In genomic region chr2:6916224-6916623, GRCh38 we compare ENCODE assay signal across 16 cellular contexts. TPM values are rescaled to one million over a fixed set of nuclear protein-coding genes. Genes with fewer than 3 reads are reported as not detected.
DNase-seq lines count a peak whose midpoint lies in the region; ATAC-seq, FAIRE-seq and TF ChIP-seq lines count a peak whose summit lies in the region.
"Had no signal": no experiment of that assay in that cellular context is flagged by ENCODE, and none has a peak within 500 bp of the region (broad histone marks: within the 10 kb centered on the region; RNA-seq: fewer than 3 reads in every experiment).

No MANE protein-coding gene starts in this region.

- no peak overlapping the region for H2AFZ ChIP-seq in H1 (ENCODE audit: low read length)

- H3K14ac ChIP-seq in H1 (ENCODE audit: insufficient read length), result no peak overlapping the region

- TF ChIP-seq EP300 in H1 (IDR thresholded peaks at IDR 0.05; ENCODE audit: borderline replicate concordance in 1 of 2, low read depth in 2 of 2, low read length in 2 of 2), result no peak

- H2AK5ac ChIP-seq in H1 (ENCODE audit: low read depth, low read length), result no peak overlapping the region

- intact Hi-C loops in activated CD8-positive, alpha-beta T cell treated with anti-CD3 and anti-CD28 coated beads for 36 hours (cut with micrococcal nuclease), result no loop called here
- intact Hi-C loops in vagina (cut with DNase I), result loop anchor here (10.0 kb wide), 1 partner anchor 129 kb away; no protein-coding TSS in a partner anchor

- POLR2A ChIA-PET in activated CD8-positive, alpha-beta T cell treated with anti-CD3 and anti-CD28 coated beads for 36 hours (lab: Charles Lee), result interaction anchor here (0.6 to 2.0 kb wide), 10 partner anchors 9 to 86 kb away, joined by 3 to 9 read pairs (median 3); partner anchors contain the start of gene CMPK2
- POLR2A ChIA-PET in H1 (lab: Charles Lee; ENCODE audit: partially characterized antibody), result interaction anchor here (0.6 kb wide), 1 partner anchor 527 kb away, joined by 3 read pairs; no protein-coding TSS in a partner anchor

- ATAC-seq in activated T-cell treated with anti-CD3 and anti-CD28 coated beads, Interleukin-2, amount 50 U/mL, for 4 hours, result no peak
- no peak for ATAC-seq in activated CD8-positive, alpha-beta T cell treated with anti-CD3 and anti-CD28 coated beads for 36 hours
- ATAC-seq in HG03108 (IDR thresholded peaks at IDR 0.05; ENCODE audit: unreplicated experiment), result no peak

- no peak for TF ChIP-seq POLR2A in H1 (IDR thresholded peaks at IDR 0.05; ENCODE audit: control extremely low read depth in 1 of 2, low read depth in 2 of 2, low read length in 2 of 2)
- TF ChIP-seq POLR2A in vagina (IDR thresholded peaks at IDR 0.05), result no peak

- peaks cover 0 to 12% (median under 1%) of the 10 kb centered on the region in 4 experiments; a peak in 2 of 7 replicates for H3K27me3 ChIP-seq in H1 (replicated peaks in 1 of 4; ENCODE audit: control insufficient read depth in 3 of 4, extremely low read depth in 1 of 4, insufficient read depth in 3 of 4, low read length in 3 of 4)
- no peaks in the 10 kb centered on the region for H3K27me3 ChIP-seq in vagina

- H2BK20ac ChIP-seq in H1 (ENCODE audit: low read length), result no peak overlapping the region

- no peak overlapping the region for H3K56ac ChIP-seq in H1 (replicated peaks; ENCODE audit: insufficient read length, low read depth, low read length)

- H3K9me3 Mint-ChIP-seq in activated T-cell treated with anti-CD3 and anti-CD28 coated beads, Interleukin-2, amount 50 U/mL, for 4 hours, result no peaks in the 10 kb centered on the region
- H3K9me3 Mint-ChIP-seq in activated CD8-positive, alpha-beta T cell treated with anti-CD3 and anti-CD28 coated beads for 36 hours, result peaks cover 6% of the 10 kb centered on the region
- no peaks in the 10 kb centered on the region for H3K9me3 Mint-ChIP-seq in progenitor cell of endocrine pancreas (ENCODE audit: low read depth)

- peaks cover 0 to 5% of the 10 kb centered on the region in 2 experiments; a peak in 2 of 4 replicates for H3K79me2 ChIP-seq in H1 (ENCODE audit: control insufficient read depth in 1 of 2, insufficient read depth in 2 of 2, low read length in 2 of 2)

- H3K27ac Mint-ChIP-seq in activated CD8-positive, alpha-beta T cell treated with anti-CD3 and anti-CD28 coated beads for 36 hours, result no peak overlapping the region
- H3K27ac Mint-ChIP-seq in progenitor cell of endocrine pancreas, result no peak overlapping the region

- TF ChIP-seq RAD21 in H1 (IDR thresholded peaks at IDR 0.05 in 1 of 2, conservative IDR thresholded peaks at IDR 0.05 in 1 of 2; ENCODE audit: low read depth in 2 of 2, low read length in 2 of 2), result no peak

- peaks cover 6% of the 10 kb centered on the region for H3K23me2 ChIP-seq in H1 (ENCODE audit: low read depth, low read length)

- H3K23ac ChIP-seq in H1 (ENCODE audit: insufficient read length), result no peak overlapping the region

- H3K4ac ChIP-seq in H1 (replicated peaks; ENCODE audit: insufficient read length, low read depth, low read length), result no peak overlapping the region

- peak overlapping the region; percentile 70 for H3K4me3 Mint-ChIP-seq in activated T-cell treated with anti-CD3 and anti-CD28 coated beads, Interleukin-2, amount 50 U/mL, for 4 hours
- H3K4me3 Mint-ChIP-seq in activated CD8-positive, alpha-beta T cell treated with anti-CD3 and anti-CD28 coated beads for 36 hours, result peak overlapping the region; percentile 73
- H3K4me3 Mint-ChIP-seq in progenitor cell of endocrine pancreas (ENCODE audit: low read depth), result peak overlapping the region; percentile 73

- CTCF ChIA-PET in activated CD8-positive, alpha-beta T cell treated with anti-CD3 and anti-CD28 coated beads for 36 hours (lab: Charles Lee), result interaction anchor here (0.6 to 7.5 kb wide), 20 partner anchors 10 to 182 kb away, joined by 3 to 80 read pairs (median 6); partner anchors contain the start of genes CMPK2 and RSAD2
- CTCF ChIA-PET in H1 (lab: Charles Lee; ENCODE audit: partially characterized antibody), result interaction anchor here (0.6 to 11.8 kb wide), 28 partner anchors 9 to 436 kb away, joined by 3 to 94 read pairs (median 4); no protein-coding TSS in a partner anchor

- H4K8ac ChIP-seq in H1 (ENCODE audit: extremely low read depth, insufficient read depth, low read length), result no peak overlapping the region

- H3K4me1 Mint-ChIP-seq in activated T-cell treated with anti-CD3 and anti-CD28 coated beads, Interleukin-2, amount 50 U/mL, for 4 hours (ENCODE audit: low read depth), result peaks cover 68% of the 10 kb centered on the region
- H3K4me1 Mint-ChIP-seq in activated CD8-positive, alpha-beta T cell treated with anti-CD3 and anti-CD28 coated beads for 36 hours (ENCODE audit: low read depth), result peaks cover 65% of the 10 kb centered on the region
- peaks cover 15% of the 10 kb centered on the region for H3K4me1 Mint-ChIP-seq in progenitor cell of endocrine pancreas (ENCODE audit: low read depth)

- no peak for TF ChIP-seq CTCF in activated CD8-positive, alpha-beta T cell treated with anti-CD3 and anti-CD28 coated beads for 36 hours (IDR thresholded peaks at IDR 0.05)
- TF ChIP-seq CTCF in H1 (IDR thresholded peaks at IDR 0.05; ENCODE audit: control extremely low read depth in 1 of 3, insufficient read depth in 1 of 3, low read depth in 1 of 3, low read length in 3 of 3) (no peak), progenitor cell of endocrine pancreas (IDR thresholded peaks at IDR 0.05; ENCODE audit: unreplicated experiment) (no peak), vagina (IDR thresholded peaks at IDR 0.05) (no peak)

- no peak overlapping the region; a peak in 1 of 4 replicates for H3K4me2 ChIP-seq in H1 (ENCODE audit: insufficient read depth in 1 of 2, low read depth in 2 of 2, low read length in 2 of 2)

- H3K27ac ChIP-seq in H1 (ENCODE audit: low read depth, low read length), result no peak overlapping the region
- H3K27ac ChIP-seq in vagina, result no peak overlapping the region

- H2BK15ac ChIP-seq in H1 (ENCODE audit: low read length), result no peak overlapping the region

- H2BK5ac ChIP-seq in H1 (ENCODE audit: low read depth, low read length), result no peak overlapping the region

- no peak for FAIRE-seq in H1 (lab: Jason Lieb, UNC)
- FAIRE-seq: G401.6 had no signal

- H3K36me3 Mint-ChIP-seq in activated T-cell treated with anti-CD3 and anti-CD28 coated beads, Interleukin-2, amount 50 U/mL, for 4 hours (ENCODE audit: insufficient read depth), result no peaks in the 10 kb centered on the region
- peaks cover 38% of the 10 kb centered on the region for H3K36me3 Mint-ChIP-seq in activated CD8-positive, alpha-beta T cell treated with anti-CD3 and anti-CD28 coated beads for 36 hours (ENCODE audit: low read depth)
- H3K36me3 Mint-ChIP-seq in progenitor cell of endocrine pancreas (ENCODE audit: insufficient read depth), result peaks cover 3% of the 10 kb centered on the region

- DNase-seq in activated T-cell treated with anti-CD3 and anti-CD28 coated beads, Interleukin-2, amount 50 U/mL, for 4 hours, result no peak
- DNase-seq in activated T-cell treated with anti-CD3 and anti-CD28 coated beads, Interleukin-2, amount 50 U/mL, for 1 hour, result no peak
- no peak for DNase-seq in activated CD8-positive, alpha-beta T cell treated with anti-CD3 and anti-CD28 coated beads for 36 hours
- DNase-seq in H1 (ENCODE audit: low read depth in 1 of 2, low spot score in 2 of 2) (no peak), progenitor cell of endocrine pancreas (ENCODE audit: low spot score, unreplicated experiment) (no peak), glomerular visceral epithelial cell (ENCODE audit: extremely low spot score) (no peak), vagina (ENCODE audit: extremely low spot score in 2 of 2) (no peak)
- DNase-seq: activated CD4-positive, CD25-positive, alpha-beta regulatory T cell; dermis blood vessel endothelial cell; H7; lower lobe of right lung; NCI-H1436; NCI-H226 had no signal

- WGBS in H1 (ENCODE audit: extremely low coverage in 1 of 2, insufficient coverage in 1 of 2, insufficient read length in 1 of 2, insufficient replicate concordance in 2 of 2, low coverage in 1 of 2, low lambda C conversion rate in 2 of 2, missing lambda C conversion rate in 1 of 2), 2 experiments, result 91% methylated on average over 3 of the region's 3 CpGs; no CpG with 5 or more reads in 1 of the 2 experiments

- peaks cover 2% of the 10 kb centered on the region; the same call in 1 of the 2 replicates for H3K79me1 ChIP-seq in H1 (ENCODE audit: low read depth, low read length)

- H4K91ac ChIP-seq in H1 (replicated peaks; ENCODE audit: insufficient read length, low read length), result no peak overlapping the region

- H4K20me1 ChIP-seq in H1 (replicated peaks in 1 of 2; ENCODE audit: control insufficient read depth in 1 of 2, insufficient read depth in 2 of 2, low read length in 2 of 2), result peaks cover 2 to 3% of the 10 kb centered on the region in 2 experiments

- H3K9me3 ChIP-seq in H1 (ENCODE audit: insufficient read depth in 2 of 2, low read depth in 1 of 2, low read length in 1 of 2), result no peaks in the 10 kb centered on the region
- H3K9me3 ChIP-seq in vagina, result no peaks in the 10 kb centered on the region
- H3K9me3 ChIP-seq: lower lobe of right lung had no signal

- H2BK12ac ChIP-seq in H1 (ENCODE audit: low read depth, low read length), result 0 out of 2 replicates have a peak overlapping the region, but pooled peaks have one; percentile 61

- no peak overlapping the region for H3K18ac ChIP-seq in H1 (ENCODE audit: extremely low read depth, low read length)

- H3K9ac ChIP-seq in H1 (replicated peaks in 1 of 4; ENCODE audit: extremely low read depth in 1 of 4, low read depth in 3 of 4, low read length in 3 of 4), result no peak overlapping the region

- no peak overlapping the region for H4K5ac ChIP-seq in H1 (ENCODE audit: insufficient read length, low read depth, low read length)

- H2BK120ac ChIP-seq in H1 (replicated peaks; ENCODE audit: low read depth, low read length), result no peak overlapping the region

- H3K4me3 ChIP-seq in H1 (ENCODE audit: extremely low read depth in 1 of 4, insufficient read depth in 2 of 4, low read depth in 3 of 4, low read length in 4 of 4), result no peak overlapping the region
- no peak overlapping the region for H3K4me3 ChIP-seq in vagina

- H3K36me3 ChIP-seq in H1 (ENCODE audit: control insufficient read depth in 2 of 4, insufficient read depth in 4 of 4, low read length in 3 of 4) (no peaks in the 10 kb centered on the region), vagina (no peaks in the 10 kb centered on the region)
- H3K36me3 ChIP-seq: lower lobe of right lung had no signal

- peaks cover 3 to 17% (median 7%) of the 10 kb centered on the region in 4 experiments for H3K4me1 ChIP-seq in H1 (replicated peaks in 1 of 4; ENCODE audit: control insufficient read depth in 3 of 4, insufficient read depth in 4 of 4, low read length in 3 of 4)
- peaks cover 28% of the 10 kb centered on the region for H3K4me1 ChIP-seq in vagina

- no peaks in the 10 kb centered on the region for H3K27me3 Mint-ChIP-seq in activated T-cell treated with anti-CD3 and anti-CD28 coated beads, Interleukin-2, amount 50 U/mL, for 4 hours (ENCODE audit: low read depth)
- no peaks in the 10 kb centered on the region for H3K27me3 Mint-ChIP-seq in activated CD8-positive, alpha-beta T cell treated with anti-CD3 and anti-CD28 coated beads for 36 hours
- peaks cover 33% of the 10 kb centered on the region for H3K27me3 Mint-ChIP-seq in progenitor cell of endocrine pancreas

RNA-seq across cellular contexts. Expression of gene RNF144A, which starts 1.0 kb away (rescaled TPM):
- 10 to 100 TPM; 13.7 to 25.6 (median 18.9) TPM for total RNA-seq in activated T-cell treated with anti-CD3 and anti-CD28 coated beads, Interleukin-2, amount 50 U/mL, for 4 hours
- 10 to 100 TPM; 32.6 to 36.5 TPM for total RNA-seq in activated CD8-positive, alpha-beta T cell treated with anti-CD3 and anti-CD28 coated beads for 36 hours
- total RNA-seq in H1 (2021; fragmentation: NEBNext Ultra II Directional; extraction: Animal tissue kit (Norgen Biotek cat#: 25700)), result 15.0 and 15.1 TPM in 2 replicates
- polyA plus RNA-seq in H1 (2011; rRNA removed), result 14.0 and 14.1 TPM in 2 replicates
- polyA plus RNA-seq in H1 (2011; cell fraction: cytosol; rRNA removed), result 12.8 TPM
- polyA plus RNA-seq in H1 (2011; cell fraction: nucleus; rRNA removed), result 18.8 TPM
- 9.2 to 12.6 TPM (median 9.7 TPM) in 4 replicates for polyA plus RNA-seq in H1 (2012, experiment 1 of 2)
- polyA plus RNA-seq in H1 (2012, experiment 2 of 2), result 2.8 TPM
- 6.2 TPM for polyA plus RNA-seq in H1 (2013, experiment 1 of 2)
- polyA plus RNA-seq in H1 (2013, experiment 2 of 2), result 6.5 TPM
- 33.4 and 44.2 TPM in 2 replicates for polyA minus RNA-seq in H1 (2011; rRNA and poly(A)+ RNA removed)
- 18.0 TPM for polyA minus RNA-seq in H1 (2011; cell fraction: cytosol; rRNA and poly(A)+ RNA removed)
- 37.8 TPM for polyA minus RNA-seq in H1 (2011; cell fraction: nucleus; rRNA and poly(A)+ RNA removed)
- 39.9 and 40.2 TPM in 2 replicates for total RNA-seq in progenitor cell of endocrine pancreas
- total RNA-seq in vagina, result 17.2 TPM

RNA-seq across cellular contexts. Expression of gene RSAD2, which starts 38.6 kb away (rescaled TPM):
- 1 to 10 TPM; 2.8 to 4.3 (median 3.3) TPM for total RNA-seq in activated T-cell treated with anti-CD3 and anti-CD28 coated beads, Interleukin-2, amount 50 U/mL, for 4 hours
- 1 to 10 TPM; 2.8 to 3.7 TPM for total RNA-seq in activated CD8-positive, alpha-beta T cell treated with anti-CD3 and anti-CD28 coated beads for 36 hours
- total RNA-seq in H1 (2021; fragmentation: NEBNext Ultra II Directional; extraction: Animal tissue kit (Norgen Biotek cat#: 25700)), result not detected in 2 replicates
- polyA plus RNA-seq in H1 (2011; rRNA removed), result not detected in 2 replicates
- polyA plus RNA-seq in H1 (2011; cell fraction: cytosol; rRNA removed), result 0.18 TPM
- polyA plus RNA-seq in H1 (2011; cell fraction: nucleus; rRNA removed), result not detected
- 0.27 TPM in 1 of 4 replicates, not detected in the others for polyA plus RNA-seq in H1 (2012, experiment 1 of 2)
- not detected for polyA plus RNA-seq in H1 (2012, experiment 2 of 2)
- polyA plus RNA-seq in H1 (2013, experiment 1 of 2), result 0.04 TPM
- polyA plus RNA-seq in H1 (2013, experiment 2 of 2), result 0.02 TPM
- polyA minus RNA-seq in H1 (2011; rRNA and poly(A)+ RNA removed), result 0.03 and 0.83 TPM in 2 replicates
- not detected for polyA minus RNA-seq in H1 (2011; cell fraction: cytosol; rRNA and poly(A)+ RNA removed)
- not detected for polyA minus RNA-seq in H1 (2011; cell fraction: nucleus; rRNA and poly(A)+ RNA removed)
- total RNA-seq in progenitor cell of endocrine pancreas, result 4.4 and 5.3 TPM in 2 replicates
- 0.25 TPM for total RNA-seq in vagina
- total RNA-seq: H7 had no signal
- polyA plus RNA-seq: AG04450 had no signal

RNA-seq across cellular contexts. Expression of gene CMPK2, which starts 50.5 kb away (rescaled TPM):
- 1 to 10 TPM; 2.5 to 4.2 (median 3.2) TPM for total RNA-seq in activated T-cell treated with anti-CD3 and anti-CD28 coated beads, Interleukin-2, amount 50 U/mL, for 4 hours
- total RNA-seq in activated CD8-positive, alpha-beta T cell treated with anti-CD3 and anti-CD28 coated beads for 36 hours, result 1 to 10 TPM; 3.2 to 4.5 TPM
- total RNA-seq in H1 (2021; fragmentation: NEBNext Ultra II Directional; extraction: Animal tissue kit (Norgen Biotek cat#: 25700)), result 0.28 and 0.31 TPM in 2 replicates
- 0.46 and 0.53 TPM in 2 replicates for polyA plus RNA-seq in H1 (2011; rRNA removed)
- 0.36 TPM for polyA plus RNA-seq in H1 (2011; cell fraction: cytosol; rRNA removed)
- polyA plus RNA-seq in H1 (2011; cell fraction: nucleus; rRNA removed), result 0.34 TPM
- 0.16 to 0.51 TPM (median 0.40 TPM) in 4 replicates for polyA plus RNA-seq in H1 (2012, experiment 1 of 2)
- 0.70 TPM for polyA plus RNA-seq in H1 (2012, experiment 2 of 2)
- 0.28 TPM for polyA plus RNA-seq in H1 (2013, experiment 1 of 2)
- polyA plus RNA-seq in H1 (2013, experiment 2 of 2), result 0.33 TPM
- polyA minus RNA-seq in H1 (2011; rRNA and poly(A)+ RNA removed), result 1.1 and 1.6 TPM in 2 replicates
- not detected for polyA minus RNA-seq in H1 (2011; cell fraction: cytosol; rRNA and poly(A)+ RNA removed)
- polyA minus RNA-seq in H1 (2011; cell fraction: nucleus; rRNA and poly(A)+ RNA removed), result 0.70 TPM
- total RNA-seq in progenitor cell of endocrine pancreas (3.4 and 3.6 TPM in 2 replicates), vagina (5.6 TPM)
- polyA plus RNA-seq: AG04450 had no signal
